ENCODE assay signal across 1 cellular context in the genomic region with DNA sequence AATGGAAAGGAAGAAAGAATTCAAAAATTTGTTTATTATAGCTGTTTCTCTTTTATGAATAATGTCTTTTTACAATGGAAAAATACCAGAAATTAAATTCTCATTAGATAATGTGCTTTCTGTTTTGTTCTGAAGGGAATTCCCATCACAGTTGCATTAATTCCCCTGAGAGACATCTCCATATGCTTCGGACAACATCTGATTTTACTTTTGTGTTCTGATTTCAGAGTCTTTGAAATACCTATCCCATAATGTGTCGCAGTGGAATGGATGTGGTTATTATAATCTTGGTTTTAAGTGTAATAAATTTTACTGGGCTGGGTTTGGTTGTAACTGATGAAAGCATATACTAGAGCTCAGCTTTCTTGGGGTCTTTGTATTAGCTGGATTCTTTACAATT.
TF ChIP-seq lines count a peak whose summit lies in the region.

No MANE protein-coding gene starts in this region.

TF ChIP-seq in SK-N-SH, 30 proteins besides CTCF, POLR2A, EP300 and RAD21 (continued from another document):
- TF ChIP-seq, protein P1, sequence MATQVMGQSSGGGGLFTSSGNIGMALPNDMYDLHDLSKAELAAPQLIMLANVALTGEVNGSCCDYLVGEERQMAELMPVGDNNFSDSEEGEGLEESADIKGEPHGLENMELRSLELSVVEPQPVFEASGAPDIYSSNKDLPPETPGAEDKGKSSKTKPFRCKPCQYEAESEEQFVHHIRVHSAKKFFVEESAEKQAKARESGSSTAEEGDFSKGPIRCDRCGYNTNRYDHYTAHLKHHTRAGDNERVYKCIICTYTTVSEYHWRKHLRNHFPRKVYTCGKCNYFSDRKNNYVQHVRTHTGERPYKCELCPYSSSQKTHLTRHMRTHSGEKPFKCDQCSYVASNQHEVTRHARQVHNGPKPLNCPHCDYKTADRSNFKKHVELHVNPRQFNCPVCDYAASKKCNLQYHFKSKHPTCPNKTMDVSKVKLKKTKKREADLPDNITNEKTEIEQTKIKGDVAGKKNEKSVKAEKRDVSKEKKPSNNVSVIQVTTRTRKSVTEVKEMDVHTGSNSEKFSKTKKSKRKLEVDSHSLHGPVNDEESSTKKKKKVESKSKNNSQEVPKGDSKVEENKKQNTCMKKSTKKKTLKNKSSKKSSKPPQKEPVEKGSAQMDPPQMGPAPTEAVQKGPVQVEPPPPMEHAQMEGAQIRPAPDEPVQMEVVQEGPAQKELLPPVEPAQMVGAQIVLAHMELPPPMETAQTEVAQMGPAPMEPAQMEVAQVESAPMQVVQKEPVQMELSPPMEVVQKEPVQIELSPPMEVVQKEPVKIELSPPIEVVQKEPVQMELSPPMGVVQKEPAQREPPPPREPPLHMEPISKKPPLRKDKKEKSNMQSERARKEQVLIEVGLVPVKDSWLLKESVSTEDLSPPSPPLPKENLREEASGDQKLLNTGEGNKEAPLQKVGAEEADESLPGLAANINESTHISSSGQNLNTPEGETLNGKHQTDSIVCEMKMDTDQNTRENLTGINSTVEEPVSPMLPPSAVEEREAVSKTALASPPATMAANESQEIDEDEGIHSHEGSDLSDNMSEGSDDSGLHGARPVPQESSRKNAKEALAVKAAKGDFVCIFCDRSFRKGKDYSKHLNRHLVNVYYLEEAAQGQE (IDR thresholded peaks at IDR 0.05; ENCODE audit: low read depth, low read length), result no peak
- TF ChIP-seq ZBTB33 (IDR thresholded peaks at IDR 0.05; ENCODE audit: borderline replicate concordance, low read depth) (no peak), YY1 (IDR thresholded peaks at IDR 0.05; ENCODE audit: low read depth) (no peak), RXRA (IDR thresholded peaks at IDR 0.05; ENCODE audit: borderline replicate concordance, low read depth) (no peak), RCOR1 (IDR thresholded peaks at IDR 0.05; ENCODE audit: low read length) (no peak), NRF1 (IDR thresholded peaks at IDR 0.05; ENCODE audit: low read depth, low read length) (no peak)
- TF ChIP-seq, protein P2, sequence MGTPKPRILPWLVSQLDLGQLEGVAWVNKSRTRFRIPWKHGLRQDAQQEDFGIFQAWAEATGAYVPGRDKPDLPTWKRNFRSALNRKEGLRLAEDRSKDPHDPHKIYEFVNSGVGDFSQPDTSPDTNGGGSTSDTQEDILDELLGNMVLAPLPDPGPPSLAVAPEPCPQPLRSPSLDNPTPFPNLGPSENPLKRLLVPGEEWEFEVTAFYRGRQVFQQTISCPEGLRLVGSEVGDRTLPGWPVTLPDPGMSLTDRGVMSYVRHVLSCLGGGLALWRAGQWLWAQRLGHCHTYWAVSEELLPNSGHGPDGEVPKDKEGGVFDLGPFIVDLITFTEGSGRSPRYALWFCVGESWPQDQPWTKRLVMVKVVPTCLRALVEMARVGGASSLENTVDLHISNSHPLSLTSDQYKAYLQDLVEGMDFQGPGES (IDR thresholded peaks at IDR 0.05; ENCODE audit: low read depth, low read length), result no peak
- TF ChIP-seq, protein P3, sequence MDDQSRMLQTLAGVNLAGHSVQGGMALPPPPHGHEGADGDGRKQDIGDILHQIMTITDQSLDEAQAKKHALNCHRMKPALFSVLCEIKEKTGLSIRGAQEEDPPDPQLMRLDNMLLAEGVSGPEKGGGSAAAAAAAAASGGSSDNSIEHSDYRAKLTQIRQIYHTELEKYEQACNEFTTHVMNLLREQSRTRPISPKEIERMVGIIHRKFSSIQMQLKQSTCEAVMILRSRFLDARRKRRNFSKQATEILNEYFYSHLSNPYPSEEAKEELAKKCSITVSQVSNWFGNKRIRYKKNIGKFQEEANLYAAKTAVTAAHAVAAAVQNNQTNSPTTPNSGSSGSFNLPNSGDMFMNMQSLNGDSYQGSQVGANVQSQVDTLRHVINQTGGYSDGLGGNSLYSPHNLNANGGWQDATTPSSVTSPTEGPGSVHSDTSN (IDR thresholded peaks at IDR 0.05), result no peak
TF ChIP-seq in SK-N-SH: peak in this region for 0.
